ENCODE assay signal across 11 cellular contexts in genomic region chr16:87829123-87829980, GRCh38. TPM values are rescaled to one million over a fixed set of nuclear protein-coding genes. Genes with fewer than 3 reads are reported as not detected.
DNase-seq lines count a peak whose midpoint lies in the region; ATAC-seq and TF ChIP-seq lines count a peak whose summit lies in the region.
"Had no signal": no experiment of that assay in that cellular context is flagged by ENCODE, and none has a peak within 500 bp of the region (broad histone marks: within the 10 kb centered on the region; RNA-seq: fewer than 3 reads in every experiment).

No MANE protein-coding gene starts in this region.

- BruUV-seq in OCI-LY7 (replicated peaks; lab: Mats Ljungman, UMichigan), result no TSS peak

- WGBS in GM23248 (ENCODE audit: low coverage in 1 of 2, low lambda C conversion rate in 2 of 2, missing lambda C conversion rate in 2 of 2), 2 experiments, result 78 to 80% methylated on average over 15 to 26 of the region's 27 CpGs

- H3K4me1 ChIP-seq in BE2C (peaks cover 20% of the 10 kb centered on the region), GM23248 (ENCODE audit: insufficient read depth) (no peaks in the 10 kb centered on the region), OCI-LY7 (ENCODE audit: insufficient read depth, low read length, poor library complexity, severe bottlenecking) (peaks cover 59% of the 10 kb centered on the region)
- H3K4me1 ChIP-seq: ascending aorta had no signal

- H3K27me3 ChIP-seq in BE2C (no peaks in the 10 kb centered on the region), GM23248 (replicated peaks; ENCODE audit: insufficient read depth) (0 out of 2 replicates have a peak, but pooled peaks cover 5% of the 10 kb centered on the region)
- H3K27me3 ChIP-seq: ascending aorta had no signal

- H3K27ac ChIP-seq in GM23248 (no peak overlapping the region), OCI-LY7 (ENCODE audit: low read depth, low read length, poor library complexity, severe bottlenecking) (peak overlapping the region; percentile 50)
- H3K27ac ChIP-seq: ascending aorta had no signal

- ATAC-seq in GM18505 (IDR thresholded peaks at IDR 0.05; ENCODE audit: unreplicated experiment) (no peak), GM18520 (IDR thresholded peaks at IDR 0.05; ENCODE audit: unreplicated experiment) (no peak)
- no peak for ATAC-seq in activated CD4-positive, CD25-positive, alpha-beta regulatory T cell treated with anti-CD3 and anti-CD28 coated beads, Interleukin-2, amount 50 U/mL, for 24 hours

- H3F3A ChIP-seq in GM23248 (ENCODE audit: insufficient read depth), result peaks cover 7% of the 10 kb centered on the region; the same call in 1 of the 2 replicates

- no peak overlapping the region for H3K9ac ChIP-seq in GM23248

- H3K9me2 ChIP-seq in GM23248 (ENCODE audit: insufficient read depth) (no peaks in the 10 kb centered on the region), OCI-LY7 (ENCODE audit: insufficient read depth, low read length) (no peaks in the 10 kb centered on the region)

- no peak overlapping the region for H3K4me3 ChIP-seq in BE2C (ENCODE audit: low read depth, low read length)
- H3K4me3 ChIP-seq in GM23248, result no peak overlapping the region
- no peak overlapping the region for H3K4me3 ChIP-seq in OCI-LY7 (ENCODE audit: low read depth, low read length, poor library complexity, severe bottlenecking)
- no peak overlapping the region for H3K4me3 ChIP-seq in epithelial cell of esophagus (ENCODE audit: low read length)
- H3K4me3 ChIP-seq: ascending aorta had no signal

- CTCF ChIA-PET in OCI-LY7 (lab: Charles Lee; ENCODE audit: unreplicated experiment), result interaction anchor here (0.6 kb wide), 1 partner anchor 10 kb away, joined by 4 read pairs; no protein-coding TSS in a partner anchor

- H3K79me2 ChIP-seq in GM23248 (ENCODE audit: insufficient read depth), result no peaks in the 10 kb centered on the region
- H3K79me2 ChIP-seq in OCI-LY7 (ENCODE audit: insufficient read depth, low read depth, low read length), result no peaks in the 10 kb centered on the region

- POLR2A ChIA-PET in OCI-LY7 (lab: Charles Lee), result interaction anchor here (0.6 to 1.4 kb wide), 4 partner anchors 9 to 49 kb away, joined by 3 to 8 read pairs (median 4); no protein-coding TSS in a partner anchor

- in situ Hi-C loops in GM23248 (cut with MboI), result no loop called here

- H3K4me2 ChIP-seq in GM23248 (ENCODE audit: unreplicated experiment) (no peak overlapping the region), OCI-LY7 (ENCODE audit: low read length) (peak overlapping the region; percentile 35; the same call in 1 of the 2 replicates)

- no peak for TF ChIP-seq POLR2A in GM18505 (IDR thresholded peaks at IDR 0.05; ENCODE audit: borderline replicate concordance, extremely low read depth, insufficient read depth, insufficient read length)

- intact Hi-C loops in OCI-LY7 (cut with micrococcal nuclease; ENCODE audit: unreplicated experiment), result no loop called here

- peak; percentile 58 for DNase-seq in BE2C
- DNase-seq in GM23248, result peak; percentile 28
- DNase-seq in OCI-LY7 (ENCODE audit: low spot score), result no peak
- peak; percentile 35 for DNase-seq in epithelial cell of esophagus (ENCODE audit: low read depth)
- no peak for DNase-seq in NCI-H748 (lab: John Stamatoyannopoulos, UW; ENCODE audit: unreplicated experiment)
- DNase-seq: glutamatergic neuron; stimulated activated naive CD4-positive, alpha-beta T cell treated with Interleukin-2 at 50 U/mL for 16 hours had no signal

- no peaks in the 10 kb centered on the region for H3K9me3 ChIP-seq in BE2C
- no peaks in the 10 kb centered on the region for H3K9me3 ChIP-seq in GM23248 (ENCODE audit: low read depth)
- no peaks in the 10 kb centered on the region for H3K9me3 ChIP-seq in OCI-LY7 (ENCODE audit: low read length)
- H3K9me3 ChIP-seq: ascending aorta had no signal

- TF ChIP-seq CTCF in BE2C (IDR thresholded peaks at IDR 0.05; ENCODE audit: low read depth, low read length) (no peak), OCI-LY7 (conservative IDR thresholded peaks at IDR 0.05; ENCODE audit: low read length) (no peak), epithelial cell of esophagus (IDR thresholded peaks at IDR 0.05; ENCODE audit: insufficient read depth, low read depth, low read length, missing control alignments) (no peak)

- H2AFZ ChIP-seq in GM23248 (no peak overlapping the region), OCI-LY7 (ENCODE audit: low read length) (no peak overlapping the region)

- no peaks in the 10 kb centered on the region for H4K20me1 ChIP-seq in GM23248 (ENCODE audit: insufficient read depth)
- 0 out of 2 replicates have a peak, but pooled peaks cover 7% of the 10 kb centered on the region for H4K20me1 ChIP-seq in OCI-LY7 (ENCODE audit: insufficient read depth, low read length)

- H3K36me3 ChIP-seq in BE2C (peaks cover 46% of the 10 kb centered on the region), GM23248 (ENCODE audit: low read depth) (peaks cover 23% of the 10 kb centered on the region; the same call in 1 of the 2 replicates), OCI-LY7 (ENCODE audit: insufficient read depth, low read length) (peaks cover 59% of the 10 kb centered on the region)
- H3K36me3 ChIP-seq: ascending aorta had no signal

RNA-seq across cellular contexts. Expression of gene SLC7A5, which starts 40.0 kb away (rescaled TPM):
- polyA plus RNA-seq in BE2C (2012; ENCODE audit: insufficient read depth, insufficient read length, low read depth), result 258 TPM
- total RNA-seq in GM23248 (2014; rRNA removed; shearing (Covaris generic)), result 79.0 and 99.5 TPM in 2 replicates
- 69.0 and 69.9 TPM in 2 replicates for polyA plus RNA-seq in GM23248 (2016; fragmentation: Nextera tagmentation; extraction: Ambion mirVana)
- total RNA-seq in OCI-LY7 (2014; rRNA removed; shearing (Covaris generic)), result 99.3 and 140 TPM in 2 replicates
- total RNA-seq in OCI-LY7 (2022), result 258 and 283 TPM in 2 replicates

Comparison
In these comparisons a context has a peak if more than half of its experiments do, and no peak if none do; other contexts are left out.
1. DNase-seq: peak in BE2C (single experiment), GM23248 (single experiment) and epithelial cell of esophagus (single experiment); none in OCI-LY7 (single experiment) and NCI-H748 (single experiment).